1 cellular context compared by ENCODE assay signal in genomic region chr20:38833857-38834164, GRCh38.
TF ChIP-seq lines count a peak whose summit lies in the region.

No MANE protein-coding gene starts in this region.

TF ChIP-seq in H1, 55 proteins besides CTCF, POLR2A, EP300 and RAD21:
- no peak for TF ChIP-seq ATF3 (IDR thresholded peaks at IDR 0.05; ENCODE audit: insufficient read depth, low read depth, low read length)
